ENCODE assay signal across 8 cellular contexts in genomic region chr1:182784556-182785171, GRCh38. TPM values are rescaled to one million over a fixed set of nuclear protein-coding genes. Genes with fewer than 3 reads are reported as not detected.
DNase-seq lines count a peak whose midpoint lies in the region; ATAC-seq and TF ChIP-seq lines count a peak whose summit lies in the region.

No MANE protein-coding gene starts in this region.

- no peak for ATAC-seq in HG03095 (IDR thresholded peaks at IDR 0.05; ENCODE audit: unreplicated experiment)
- ATAC-seq in GM19328 (IDR thresholded peaks at IDR 0.05; ENCODE audit: unreplicated experiment) = no peak

- H3K9me3 Mint-ChIP-seq in nephron progenitor cell = no peaks in the 10 kb centered on the region

- peaks cover 27% of the 10 kb centered on the region for H3K4me1 ChIP-seq in OCI-LY1 (ENCODE audit: insufficient read depth, low read length, severe bottlenecking)

- no peak overlapping the region for H3K4me3 Mint-ChIP-seq in nephron progenitor cell

- peaks cover 19% of the 10 kb centered on the region for H3K4me1 Mint-ChIP-seq in nephron progenitor cell

- H3K27ac Mint-ChIP-seq in nephron progenitor cell = no peak overlapping the region

- H3K9ac ChIP-seq in OCI-LY1 (ENCODE audit: low read length) = no peak overlapping the region

- peak; percentile 29 for DNase-seq in DMS 273 treated with DMSO at 0.1 percent for 48 hours (lab: John Stamatoyannopoulos, UW)
- peak; percentile 10 to 32 for DNase-seq in HL-60 (ENCODE audit: low read depth in 1 of 2, low spot score in 1 of 2)
- peak in 1 of 10 donors; percentile 10 for DNase-seq in dorsolateral prefrontal cortex
- no peak for DNase-seq in nephron progenitor cell
- no peak for DNase-seq in stimulated activated CD8-positive, alpha-beta memory T cell treated with anti-CD3 and anti-CD28 coated beads, Interleukin-4, amount 100 ng/mL, for 48 hours

- H3K27me3 ChIP-seq in HL-60 (ENCODE audit: insufficient read depth, poor library complexity, severe bottlenecking) (no peaks in the 10 kb centered on the region), OCI-LY1 (ENCODE audit: insufficient read depth, low read length) (no peaks in the 10 kb centered on the region), dorsolateral prefrontal cortex (no peaks in the 10 kb centered on the region)

- intact Hi-C loops in dorsolateral prefrontal cortex (cut with DNase I) = loop anchor here (1.0 to 5.0 kb wide), 3 partner anchors 183 to 697 kb away; no protein-coding TSS in a partner anchor

- H4K20me1 ChIP-seq in OCI-LY1 (ENCODE audit: insufficient read depth, low read length) = no peaks in the 10 kb centered on the region

- H3F3A ChIP-seq in OCI-LY1 (ENCODE audit: insufficient read depth, low read length) = no peaks in the 10 kb centered on the region

- H3K9me3 ChIP-seq in OCI-LY1 (ENCODE audit: low read length) = no peaks in the 10 kb centered on the region

- H3K36me3 ChIP-seq in OCI-LY1 (ENCODE audit: insufficient read depth, low read length) = no peaks in the 10 kb centered on the region

- no peaks in the 10 kb centered on the region for H3K79me2 ChIP-seq in OCI-LY1 (ENCODE audit: insufficient read depth, low read length)

- H3K27me3 Mint-ChIP-seq in nephron progenitor cell (ENCODE audit: low read depth, poor library complexity) = peaks cover 33% of the 10 kb centered on the region

- H3K36me3 Mint-ChIP-seq in nephron progenitor cell (ENCODE audit: low read depth) = no peaks in the 10 kb centered on the region

- H3K9me2 ChIP-seq in OCI-LY1 (ENCODE audit: low read depth, low read length) = no peaks in the 10 kb centered on the region

- no peak overlapping the region for H3K4me3 ChIP-seq in HL-60 (replicated peaks; ENCODE audit: insufficient read depth, low read length)
- H3K4me3 ChIP-seq in OCI-LY1 (ENCODE audit: low read depth, low read length, poor library complexity, severe bottlenecking) = no peak overlapping the region
- H3K4me3 ChIP-seq in dorsolateral prefrontal cortex = no peak overlapping the region

- H2AFZ ChIP-seq in OCI-LY1 (ENCODE audit: low read length) = no peak overlapping the region

- peak; percentile 52 for TF ChIP-seq CTCF in HL-60 (IDR thresholded peaks at IDR 0.05; ENCODE audit: insufficient read depth, low read length)
- TF ChIP-seq CTCF in OCI-LY1 (IDR thresholded peaks at IDR 0.05; ENCODE audit: low read length) = peak; percentile 70
- peak; percentile 76 to 96 (median 85) for TF ChIP-seq CTCF in dorsolateral prefrontal cortex (IDR thresholded peaks at IDR 0.05 in 54 of 56, conservative IDR thresholded peaks at IDR 0.05 in 2 of 56; ENCODE audit: low read depth in 1 of 56, partially characterized antibody in 56 of 56)
- peak; percentile 85 for TF ChIP-seq CTCF in nephron progenitor cell (IDR thresholded peaks at IDR 0.05)

- H3K27ac ChIP-seq in HL-60 (replicated peaks) (no peak overlapping the region), OCI-LY1 (ENCODE audit: low read depth, low read length, poor library complexity, severe bottlenecking) (no peak overlapping the region), dorsolateral prefrontal cortex (no peak overlapping the region)

- no peak overlapping the region for H3K4me2 ChIP-seq in OCI-LY1 (ENCODE audit: low read length)

RNA-seq across cellular contexts. Expression of gene NPL, which starts 4.9 kb away (rescaled TPM):
- 10 to 100 TPM; 12.3 to 58.6 (median 25.0) TPM for total RNA-seq in dorsolateral prefrontal cortex

RNA-seq across cellular contexts. Expression of gene DHX9, which starts 54.5 kb away (rescaled TPM):
- 100 to 1,000 TPM in 102 of 120 experiments, 10 to 100 TPM in 18; 81.5 to 144 (median 114) TPM for total RNA-seq in dorsolateral prefrontal cortex

Comparison
In these comparisons a context has a peak if more than half of its experiments do, and no peak if none do; other contexts are left out.
1. DNase-seq: peak in DMS 273 treated with DMSO at 0.1 percent for 48 hours (single experiment) and HL-60 (2 of 2); none in nephron progenitor cell (single experiment) and stimulated activated CD8-positive, alpha-beta memory T cell treated with anti-CD3 and anti-CD28 coated beads, Interleukin-4, amount 100 ng/mL, for 48 hours (single experiment).
2. Peak in every context shown above with its lines, with median percentiles within 50 percentile points of each other: CTCF ChIP-seq.